ENCODE assay signal across 11 cellular contexts in genomic region chr1:120849294-120850070, GRCh38. TPM values are rescaled to one million over a fixed set of nuclear protein-coding genes. Genes with fewer than 3 reads are reported as not detected.
DNase-seq lines count a peak whose midpoint lies in the region; ATAC-seq and TF ChIP-seq lines count a peak whose summit lies in the region.
"Not testable (repeated sequence)": the region's sequence is repeated elsewhere in the genome, so short reads cannot be mapped to it uniquely, and the experiment has no call there.
"Had no signal": no experiment of that assay in that cellular context is flagged by ENCODE, and none has a peak within 500 bp of the region (broad histone marks: within the 10 kb centered on the region; RNA-seq: fewer than 3 reads in every experiment).

No MANE protein-coding gene starts in this region.

- H3K9me3 ChIP-seq in OCI-LY1 (ENCODE audit: low read length); mammary epithelial cell (replicated peaks; ENCODE audit: insufficient read depth, low read length); right lobe of liver: not testable (repeated sequence)

- intact Hi-C loops in activated B cell treated with CpG ODN at 0.5 μM for 24 hours (cut with micrococcal nuclease): loop anchor here (10.0 kb wide), 1 partner anchor 95 kb away; no protein-coding TSS in a partner anchor
- intact Hi-C loops in mammary epithelial cell (cut with micrococcal nuclease); right lobe of liver (cut with DNase I): not testable (repeated sequence)

- peak overlapping the region; percentile 66 for H3K4me2 ChIP-seq in OCI-LY1 (ENCODE audit: low read length)
- H3K4me2 ChIP-seq in mammary epithelial cell (ENCODE audit: insufficient read depth, low read depth, low read length): peak overlapping the region; percentile 4

- ATAC-seq in GM18498 (IDR thresholded peaks at IDR 0.05; ENCODE audit: unreplicated experiment): peak; percentile 2
- peak; percentile 5 for ATAC-seq in activated B cell treated with CpG ODN at 0.5 μM for 24 hours (ENCODE audit: low read depth)
- peak; percentile 33 to 45 (median 38) for ATAC-seq in right lobe of liver

- dilution Hi-C loops in mammary epithelial cell (cut with HindIII; ENCODE audit: low sequenced_read_pairs): not testable (repeated sequence)

- not testable (repeated sequence) for H2AFZ ChIP-seq in OCI-LY1 (ENCODE audit: low read length); mammary epithelial cell (ENCODE audit: low read depth, low read length)

- peak overlapping the region; percentile 56 for H3K4me3 ChIP-seq in OCI-LY1 (ENCODE audit: low read depth, low read length, poor library complexity, severe bottlenecking)
- H3K4me3 ChIP-seq in mammary epithelial cell (replicated peaks in 1 of 3; ENCODE audit: insufficient read depth in 1 of 3, low read depth in 2 of 3, low read length in 3 of 3); right lobe of liver: not testable (repeated sequence)

- not testable (repeated sequence) for H3K27me3 ChIP-seq in OCI-LY1 (ENCODE audit: insufficient read depth, low read length); mammary epithelial cell (ENCODE audit: insufficient read depth, low read length); right lobe of liver

- H3K27ac Mint-ChIP-seq in activated B cell treated with CpG ODN at 0.5 μM for 24 hours: peak overlapping the region; percentile 61

- DNase-seq in activated B cell treated with CpG ODN at 0.5 μM for 24 hours (peak; percentile 16), mammary epithelial cell (peak; percentile 8), right lobe of liver (peak; percentile 28 to 56 (median 51)), retina (peak; percentile 4)
- peak; percentile 26 to 27 for DNase-seq in activated T-cell treated with anti-CD3 and anti-CD28 coated beads, Interleukin-2, amount 50 U/mL, for 48 hours

- H3K4me3 Mint-ChIP-seq in activated B cell treated with CpG ODN at 0.5 μM for 24 hours: peak overlapping the region; percentile 64

- not testable (repeated sequence) for H3K36me3 ChIP-seq in OCI-LY1 (ENCODE audit: insufficient read depth, low read length); mammary epithelial cell (ENCODE audit: insufficient read depth, low read length); right lobe of liver

- H3K9ac ChIP-seq in OCI-LY1 (ENCODE audit: low read length): peak overlapping the region; percentile 65; the same call in 1 of the 2 replicates
- not testable (repeated sequence) for H3K9ac ChIP-seq in mammary epithelial cell (ENCODE audit: insufficient read depth, low read length)

- CTCF ChIA-PET in activated B cell treated with CpG ODN at 0.5 μM for 24 hours (lab: Charles Lee); mammary epithelial cell (lab: Charles Lee; ENCODE audit: low non-redundant PET): not testable (repeated sequence)

- H3K9me2 ChIP-seq in OCI-LY1 (ENCODE audit: low read depth, low read length): not testable (repeated sequence)

- not testable (repeated sequence) for H3K9me3 Mint-ChIP-seq in activated B cell treated with CpG ODN at 0.5 μM for 24 hours

- not testable (repeated sequence) for TF ChIP-seq POLR2A in right lobe of liver (IDR thresholded peaks at IDR 0.05)

- peaks cover 13% of the 10 kb centered on the region for H3K4me1 Mint-ChIP-seq in activated B cell treated with CpG ODN at 0.5 μM for 24 hours

- H3K27ac ChIP-seq in 22Rv1: peak overlapping the region; percentile 74
- peak overlapping the region; percentile 89 for H3K27ac ChIP-seq in OCI-LY1 (ENCODE audit: low read depth, low read length, poor library complexity, severe bottlenecking)
- H3K27ac ChIP-seq in mammary epithelial cell (ENCODE audit: insufficient read depth, low read depth, low read length): not testable (repeated sequence)
- H3K27ac ChIP-seq in right lobe of liver: peak overlapping the region in 1 of 3 donors; percentile 43

- POLR2A ChIA-PET in activated B cell treated with CpG ODN at 0.5 μM for 24 hours (lab: Charles Lee): not testable (repeated sequence)

- not testable (repeated sequence) for H3K79me2 ChIP-seq in OCI-LY1 (ENCODE audit: insufficient read depth, low read length); mammary epithelial cell (ENCODE audit: insufficient read depth, low read length)

- in situ Hi-C loops in mammary epithelial cell (cut with MboI; ENCODE audit: low sequenced_read_pairs in 2 of 2): not testable (repeated sequence)

- H3F3A ChIP-seq in OCI-LY1 (ENCODE audit: insufficient read depth, low read length): not testable (repeated sequence)

- BruUV-seq in mammary epithelial cell (replicated peaks; lab: Mats Ljungman, UMichigan): not testable (repeated sequence)

- TF ChIP-seq CTCF in 22Rv1 (IDR thresholded peaks at IDR 0.05); OCI-LY1 (IDR thresholded peaks at IDR 0.05; ENCODE audit: low read length); activated B cell treated with CpG ODN at 0.5 μM for 24 hours (IDR thresholded peaks at IDR 0.05); mammary epithelial cell (conservative IDR thresholded peaks at IDR 0.05 in 1 of 2, IDR thresholded peaks at IDR 0.05 in 1 of 2; ENCODE audit: extremely low read depth in 1 of 2, insufficient read depth in 1 of 2, low read depth in 1 of 2, low read length in 2 of 2); right lobe of liver (IDR thresholded peaks at IDR 0.05): not testable (repeated sequence)

- 48% methylated on average over 8 of the region's 21 CpGs for WGBS in mammary epithelial cell (ENCODE audit: low coverage, missing lambda C conversion rate)
- WGBS in right lobe of liver (ENCODE audit: insufficient coverage, low coverage, low lambda C conversion rate, missing lambda C conversion rate): no CpG with 5 or more reads among the region's 21 CpGs

- not testable (repeated sequence) for H3K36me3 Mint-ChIP-seq in activated B cell treated with CpG ODN at 0.5 μM for 24 hours (ENCODE audit: low read depth)

- H3K4me1 ChIP-seq in OCI-LY1 (ENCODE audit: insufficient read depth, low read length, severe bottlenecking); mammary epithelial cell (ENCODE audit: insufficient read depth, low read length); right lobe of liver: not testable (repeated sequence)

- H3K27me3 Mint-ChIP-seq in activated B cell treated with CpG ODN at 0.5 μM for 24 hours: not testable (repeated sequence)

- not testable (repeated sequence) for H4K20me1 ChIP-seq in OCI-LY1 (ENCODE audit: insufficient read depth, low read length); mammary epithelial cell (ENCODE audit: insufficient read depth, low read length)

RNA-seq across cellular contexts. Expression of gene PPIAL4A, which starts 40.1 kb away (rescaled TPM):
- not detected in 2 replicates for total RNA-seq in activated B cell treated with CpG ODN at 0.5 μM for 24 hours
- total RNA-seq in mammary epithelial cell: not detected
- not detected for polyA plus RNA-seq in mammary epithelial cell
- polyA minus RNA-seq in mammary epithelial cell: not detected
- not detected for total RNA-seq in right lobe of liver
- total RNA-seq: gastrocnemius medialis, lung microvascular endothelial cell, occipital lobe had no signal
